8 cellular contexts compared by ENCODE assay signal in the genomic region with DNA sequence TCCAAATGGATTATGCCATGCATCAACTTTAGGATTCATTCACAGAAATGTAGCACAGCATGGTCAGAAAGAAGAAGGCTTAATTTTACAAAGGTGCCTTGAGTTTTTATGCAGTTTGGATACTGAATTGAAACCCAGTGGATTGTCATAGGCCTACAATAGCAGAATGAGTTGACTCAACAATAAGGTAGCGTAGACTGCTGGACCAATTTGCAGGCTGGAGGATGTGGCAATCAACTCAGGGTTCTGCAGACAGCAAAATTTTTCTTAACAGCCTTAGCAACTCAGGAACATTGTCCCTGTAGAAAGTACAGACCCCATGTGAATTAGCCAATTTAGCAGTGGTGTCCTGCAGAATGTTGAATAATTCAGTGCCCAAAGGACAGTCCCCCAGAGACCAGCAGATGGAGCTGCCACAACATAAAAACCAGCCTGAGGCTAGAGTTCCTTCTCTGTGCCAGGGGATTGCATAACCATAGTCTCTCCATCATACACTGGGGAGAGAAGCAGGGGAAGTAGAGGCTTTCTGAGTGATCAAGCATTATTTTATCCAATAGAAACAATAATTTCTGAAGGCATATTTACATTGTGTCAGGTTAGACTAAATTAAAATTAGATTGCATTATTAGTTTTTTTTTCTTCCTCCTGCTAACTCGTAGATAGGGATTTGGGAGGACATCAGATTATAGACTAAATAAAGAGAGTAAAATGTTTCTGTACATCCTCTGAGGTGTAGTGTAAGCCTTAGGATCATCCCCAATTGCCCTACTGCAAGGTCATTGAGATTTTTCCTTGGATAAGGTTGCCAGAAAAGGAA. TPM values are rescaled to one million over a fixed set of nuclear protein-coding genes. Genes with fewer than 3 reads are reported as not detected.
DNase-seq lines count a peak whose midpoint lies in the region; ATAC-seq and TF ChIP-seq lines count a peak whose summit lies in the region.

No MANE protein-coding gene starts in this region.

- DNase-seq in Caco-2 (peak; percentile 64 to 66), HAP-1 (ENCODE audit: low spot score in 2 of 2) (peak; percentile 51 to 61), NOMO-1 treated with DMSO at 0.1 percent for 48 hours (lab: John Stamatoyannopoulos, UW; ENCODE audit: unreplicated experiment) (peak; percentile 89), astrocyte of the cerebellum (ENCODE audit: low read depth) (no peak), hepatocyte (ENCODE audit: low spot score) (peak; percentile 76), gastrocnemius medialis (peak; percentile 21 to 28)
- no peak for DNase-seq in activated T-helper 1 cell treated with anti-CD3 and anti-CD28 coated beads, Interleukin-12 subunit alpha, Interleukin-12 subunit beta, Interleukin-2, Interleukin-4 antibody, amounts not matched to agents 30 ng/mL and 10 ng/mL and 1 ng/mL, durations not matched to agents 14 hours and 24 hours and 36 hours (ENCODE audit: low spot score)

- H3K9me2 ChIP-seq in hepatocyte (replicated peaks; ENCODE audit: insufficient read depth): no peaks in the 10 kb centered on the region

- in situ Hi-C loops in HAP-1 (cut with MboI; ENCODE audit: low sequenced_read_pairs) (no loop called here), astrocyte of the cerebellum (cut with HindIII; ENCODE audit: low sequenced_read_pairs) (no loop called here), gastrocnemius medialis (cut with MboI; ENCODE audit: low sequenced_read_pairs in 4 of 4) (no loop called here)

- BruUV-seq in Caco-2 (replicated peaks; lab: Mats Ljungman, UMichigan): no TSS peak

- H3K27ac Mint-ChIP-seq in Caco-2 (ENCODE audit: unreplicated experiment): no peak overlapping the region
- no peak overlapping the region for H3K27ac Mint-ChIP-seq in activated T-helper 1 cell treated with anti-CD3 and anti-CD28 coated beads, Interleukin-12 subunit alpha, Interleukin-12 subunit beta, Interleukin-2, Interleukin-4 antibody, amounts not matched to agents 30 ng/mL and 10 ng/mL and 1 ng/mL, durations not matched to agents 14 hours and 24 hours and 36 hours

- POLR2A ChIA-PET in Caco-2 (lab: Charles Lee): no interaction called here

- H3K27ac ChIP-seq in hepatocyte: no peak overlapping the region
- no peak overlapping the region for H3K27ac ChIP-seq in gastrocnemius medialis

- no peak for TF ChIP-seq POLR2A in gastrocnemius medialis (IDR thresholded peaks at IDR 0.05)

- no peak overlapping the region for H2AFZ ChIP-seq in hepatocyte

- no peaks in the 10 kb centered on the region for H3K9me3 Mint-ChIP-seq in Caco-2 (ENCODE audit: unreplicated experiment)
- H3K9me3 Mint-ChIP-seq in activated T-helper 1 cell treated with anti-CD3 and anti-CD28 coated beads, Interleukin-12 subunit alpha, Interleukin-12 subunit beta, Interleukin-2, Interleukin-4 antibody, amounts not matched to agents 30 ng/mL and 10 ng/mL and 1 ng/mL, durations not matched to agents 14 hours and 24 hours and 36 hours: no peaks in the 10 kb centered on the region

- H3K36me3 Mint-ChIP-seq in Caco-2 (ENCODE audit: insufficient read depth, unreplicated experiment): no peaks in the 10 kb centered on the region
- peaks cover 4% of the 10 kb centered on the region for H3K36me3 Mint-ChIP-seq in activated T-helper 1 cell treated with anti-CD3 and anti-CD28 coated beads, Interleukin-12 subunit alpha, Interleukin-12 subunit beta, Interleukin-2, Interleukin-4 antibody, amounts not matched to agents 30 ng/mL and 10 ng/mL and 1 ng/mL, durations not matched to agents 14 hours and 24 hours and 36 hours (ENCODE audit: low read depth)

- H3K36me3 ChIP-seq in Caco-2 (ENCODE audit: control insufficient read depth, insufficient read depth, low read length) (no peaks in the 10 kb centered on the region), HAP-1 (replicated peaks) (no peaks in the 10 kb centered on the region), hepatocyte (replicated peaks; ENCODE audit: insufficient read depth, low read depth) (no peaks in the 10 kb centered on the region), gastrocnemius medialis (no peaks in the 10 kb centered on the region)

- TF ChIP-seq CTCF in Caco-2 (IDR thresholded peaks at IDR 0.05; ENCODE audit: insufficient read depth in 1 of 2, low read depth in 1 of 2, low read length in 1 of 2, severe bottlenecking in 1 of 2, unreplicated experiment in 1 of 2) (peak; percentile 67 to 84), astrocyte of the cerebellum (IDR thresholded peaks at IDR 0.05; ENCODE audit: low read depth, low read length, missing control alignments) (peak; percentile 68), hepatocyte (IDR thresholded peaks at IDR 0.05; ENCODE audit: poor library complexity) (peak; percentile 58), gastrocnemius medialis (IDR thresholded peaks at IDR 0.05 in 4 of 5, conservative IDR thresholded peaks at IDR 0.05 in 1 of 5) (peak; percentile 11 to 47 (median 39))

- H3K4me3 ChIP-seq in Caco-2 (ENCODE audit: low read depth, low read length): no peak overlapping the region
- H3K4me3 ChIP-seq in HAP-1: no peak overlapping the region
- no peak overlapping the region for H3K4me3 ChIP-seq in astrocyte of the cerebellum (ENCODE audit: low read depth, low read length)
- H3K4me3 ChIP-seq in hepatocyte: no peak overlapping the region
- H3K4me3 ChIP-seq in gastrocnemius medialis: no peak overlapping the region

- H4K20me1 ChIP-seq in hepatocyte (ENCODE audit: insufficient read depth, poor library complexity, severe bottlenecking): no peaks in the 10 kb centered on the region

- peaks cover 3% of the 10 kb centered on the region for H3K27me3 Mint-ChIP-seq in Caco-2 (ENCODE audit: insufficient read depth, unreplicated experiment)
- no peaks in the 10 kb centered on the region for H3K27me3 Mint-ChIP-seq in activated T-helper 1 cell treated with anti-CD3 and anti-CD28 coated beads, Interleukin-12 subunit alpha, Interleukin-12 subunit beta, Interleukin-2, Interleukin-4 antibody, amounts not matched to agents 30 ng/mL and 10 ng/mL and 1 ng/mL, durations not matched to agents 14 hours and 24 hours and 36 hours (ENCODE audit: insufficient read depth)

- CTCF ChIA-PET in Caco-2 (lab: Charles Lee): interaction anchor here (0.6 to 1.6 kb wide), 7 partner anchors 16 to 324 kb away, joined by 3 to 8 read pairs (median 4); a partner anchor contains a TSS

- H3K4me1 ChIP-seq in Caco-2 (no peaks in the 10 kb centered on the region), HAP-1 (no peaks in the 10 kb centered on the region), hepatocyte (ENCODE audit: insufficient read depth) (no peaks in the 10 kb centered on the region), gastrocnemius medialis (peaks cover 0 to 4% of the 10 kb centered on the region in 2 donors)

- H3K4me1 Mint-ChIP-seq in Caco-2 (ENCODE audit: low read depth, unreplicated experiment): no peaks in the 10 kb centered on the region
- H3K4me1 Mint-ChIP-seq in activated T-helper 1 cell treated with anti-CD3 and anti-CD28 coated beads, Interleukin-12 subunit alpha, Interleukin-12 subunit beta, Interleukin-2, Interleukin-4 antibody, amounts not matched to agents 30 ng/mL and 10 ng/mL and 1 ng/mL, durations not matched to agents 14 hours and 24 hours and 36 hours (ENCODE audit: low read depth): peaks cover 7% of the 10 kb centered on the region

- H3K27me3 ChIP-seq in Caco-2 (replicated peaks; ENCODE audit: control insufficient read depth, insufficient read depth, low read length) (no peaks in the 10 kb centered on the region), HAP-1 (ENCODE audit: low read depth) (peaks cover 8% of the 10 kb centered on the region), hepatocyte (no peaks in the 10 kb centered on the region), gastrocnemius medialis (no peaks in the 10 kb centered on the region)

- ATAC-seq in gastrocnemius medialis (peak; percentile 91 to 92), GM21360 (IDR thresholded peaks at IDR 0.05; ENCODE audit: unreplicated experiment) (no peak)

- intact Hi-C loops in Caco-2 (cut with micrococcal nuclease; ENCODE audit: unreplicated experiment) (loop anchor here (1.0 kb wide), 1 partner anchor 54 kb away; no protein-coding TSS in a partner anchor), gastrocnemius medialis (cut with DNase I; ENCODE audit: low total_unique reads) (no loop called here)
- intact Hi-C loops in activated T-helper 1 cell treated with anti-CD3 and anti-CD28 coated beads, Interleukin-12 subunit alpha, Interleukin-12 subunit beta, Interleukin-2, Interleukin-4 antibody, amounts not matched to agents 30 ng/mL and 10 ng/mL and 1 ng/mL, durations not matched to agents 14 hours and 24 hours and 36 hours (cut with micrococcal nuclease): loop anchor here (1.0 kb wide), 1 partner anchor 54 kb away; no protein-coding TSS in a partner anchor

- H3K4me3 Mint-ChIP-seq in Caco-2 (ENCODE audit: unreplicated experiment): no peak overlapping the region
- no peak overlapping the region for H3K4me3 Mint-ChIP-seq in activated T-helper 1 cell treated with anti-CD3 and anti-CD28 coated beads, Interleukin-12 subunit alpha, Interleukin-12 subunit beta, Interleukin-2, Interleukin-4 antibody, amounts not matched to agents 30 ng/mL and 10 ng/mL and 1 ng/mL, durations not matched to agents 14 hours and 24 hours and 36 hours

- whole genome bisulfite sequencing in hepatocyte (ENCODE audit: low lambda C conversion rate, missing lambda C conversion rate): 85% methylated on average over 2 of the region's 2 CpGs

- no peaks in the 10 kb centered on the region for H3K79me2 ChIP-seq in hepatocyte

- H3K9me3 ChIP-seq in Caco-2 (no peaks in the 10 kb centered on the region), HAP-1 (no peaks in the 10 kb centered on the region), hepatocyte (ENCODE audit: low read depth) (no peaks in the 10 kb centered on the region), gastrocnemius medialis (no peaks in the 10 kb centered on the region)

- H3K4me2 ChIP-seq in hepatocyte: no peak overlapping the region

RNA-seq across cellular contexts. Expression of a gene that starts 20.3 kb away (rescaled TPM):
- 57.8 and 60.8 TPM in 2 replicates for total RNA-seq in Caco-2 (2022)
- 34.5 and 71.9 TPM in 2 replicates for total RNA-seq in hepatocyte
- 62.7 and 71.9 TPM in 2 replicates for polyA plus RNA-seq in hepatocyte
- 10 to 100 TPM; 25.1 to 33.4 (median 27.7) TPM for total RNA-seq in gastrocnemius medialis
- 121 and 132 TPM in 2 replicates for total RNA-seq in activated T-helper 1 cell treated with anti-CD3 and anti-CD28 coated beads, Interleukin-12 subunit alpha, Interleukin-12 subunit beta, Interleukin-2, Interleukin-4 antibody, amounts not matched to agents 30 ng/mL and 10 ng/mL and 1 ng/mL, durations not matched to agents 14 hours and 24 hours and 36 hours

RNA-seq across cellular contexts. Expression of a gene that starts 47.8 kb away (rescaled TPM):
- 1.7 and 2.0 TPM in 2 replicates for total RNA-seq in Caco-2 (2022)
- total RNA-seq in hepatocyte: 8.5 and 15.2 TPM in 2 replicates
- polyA plus RNA-seq in hepatocyte: 6.3 and 8.0 TPM in 2 replicates
- 1 to 10 TPM; 1.5 to 3.8 (median 2.8) TPM for total RNA-seq in gastrocnemius medialis
- total RNA-seq in activated T-helper 1 cell treated with anti-CD3 and anti-CD28 coated beads, Interleukin-12 subunit alpha, Interleukin-12 subunit beta, Interleukin-2, Interleukin-4 antibody, amounts not matched to agents 30 ng/mL and 10 ng/mL and 1 ng/mL, durations not matched to agents 14 hours and 24 hours and 36 hours: 0.24 and 0.39 TPM in 2 replicates

Comparison
In these comparisons a context has a peak if more than half of its experiments do, and no peak if none do; other contexts are left out.
1. DNase-seq: peak in Caco-2 (2 of 2), HAP-1 (2 of 2), NOMO-1 treated with DMSO at 0.1 percent for 48 hours (single experiment), hepatocyte (single experiment) and gastrocnemius medialis (2 of 2); none in astrocyte of the cerebellum (single experiment) and activated T-helper 1 cell treated with anti-CD3 and anti-CD28 coated beads, Interleukin-12 subunit alpha, Interleukin-12 subunit beta, Interleukin-2, Interleukin-4 antibody, amounts not matched to agents 30 ng/mL and 10 ng/mL and 1 ng/mL, durations not matched to agents 14 hours and 24 hours and 36 hours (single experiment).
2. Peak in every context shown above with its lines, with median percentiles within 50 percentile points of each other: CTCF ChIP-seq.